ENCODE assay signal across 8 cellular contexts in genomic region chr5:94793816-94794198, GRCh38.
DNase-seq lines count a peak whose midpoint lies in the region; ATAC-seq, FAIRE-seq and TF ChIP-seq lines count a peak whose summit lies in the region.

No MANE protein-coding gene starts in this region.

- no peak overlapping the region for H3K27ac ChIP-seq in substantia nigra (ENCODE audit: low read depth, low read length, poor library complexity, severe bottlenecking)

- no peak for TF ChIP-seq CTCF in choroid plexus epithelial cell (conservative IDR thresholded peaks at IDR 0.05; ENCODE audit: low read depth, low read length)
- TF ChIP-seq CTCF in D721Med (IDR thresholded peaks at IDR 0.05; ENCODE audit: insufficient read depth, missing control alignments), result no peak

- ATAC-seq in GM21360 (IDR thresholded peaks at IDR 0.05; ENCODE audit: unreplicated experiment) (peak; percentile 59), HG03521 (IDR thresholded peaks at IDR 0.05; ENCODE audit: unreplicated experiment) (peak; percentile 26)

- no peak overlapping the region for H3K4me3 ChIP-seq in choroid plexus epithelial cell (ENCODE audit: low read depth, low read length)

- FAIRE-seq in D721Med (lab: Jason Lieb, UNC), result no peak

- DNase-seq in DMS79 treated with DMSO at 0.1 percent for 48 hours (lab: John Stamatoyannopoulos, UW) (peak; percentile 25), choroid plexus epithelial cell (ENCODE audit: low read depth) (peak; percentile 42), D721Med (ENCODE audit: insufficient read length, low spot score) (no peak), OCI-M1 (lab: John Stamatoyannopoulos, UW) (no peak), GM19238 (ENCODE audit: insufficient read length, low spot score) (no peak), substantia nigra (lab: John Stamatoyannopoulos, UW) (no peak)

Comparison
In these comparisons a context has a peak if more than half of its experiments do, and no peak if none do; other contexts are left out.
1. DNase-seq: peak in DMS79 treated with DMSO at 0.1 percent for 48 hours (single experiment) and choroid plexus epithelial cell (single experiment); none in D721Med (single experiment), OCI-M1 (single experiment), GM19238 (single experiment) and substantia nigra (0 of 49).